Comparison of ENCODE assay signal across 8 cellular contexts in the genomic region with DNA sequence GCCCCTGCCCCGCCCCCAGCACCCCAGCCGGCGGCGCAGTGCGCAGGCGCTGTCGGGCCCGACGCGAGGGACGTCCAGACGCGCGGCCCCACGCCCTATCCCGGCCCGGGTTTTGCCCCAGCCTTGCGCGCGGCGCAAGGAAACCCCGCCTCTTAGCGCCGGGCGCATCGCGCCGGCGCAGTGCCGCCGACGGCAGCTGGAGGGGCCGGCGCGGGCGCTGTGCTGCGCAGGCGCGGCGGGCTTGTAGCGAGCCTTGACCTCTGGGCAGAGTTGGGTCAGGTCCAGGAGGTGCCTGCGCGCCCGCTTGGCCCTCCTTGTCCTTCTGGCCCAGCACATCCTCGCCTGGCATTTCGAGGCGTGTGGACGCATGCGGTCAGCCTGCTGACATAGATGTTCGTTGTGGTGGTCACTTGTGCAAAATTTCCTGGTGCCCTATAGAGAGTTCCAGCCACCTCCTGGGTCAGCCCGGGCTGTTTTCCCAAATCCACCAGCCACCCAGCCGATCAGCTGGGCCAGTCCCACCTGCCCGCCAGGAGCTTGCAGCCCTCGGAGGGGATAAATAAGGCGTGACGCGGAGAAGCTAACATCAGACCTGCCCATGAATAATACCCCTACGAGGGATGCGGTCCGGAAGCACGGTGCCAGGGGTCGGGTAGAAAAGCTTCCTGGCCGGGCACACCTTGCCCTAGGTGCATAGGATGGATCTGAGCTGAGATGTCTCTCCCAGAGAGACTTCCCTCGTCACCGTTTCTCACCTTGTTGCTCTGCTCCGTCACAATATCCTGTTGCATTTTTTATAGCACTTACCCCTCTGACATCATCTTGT. TPM values are rescaled to one million over a fixed set of nuclear protein-coding genes. Genes with fewer than 3 reads are reported as not detected.
A peak's percentile ranks its signal among the peaks of the same experiment; 100 is the strongest.
DNase-seq lines count a peak whose midpoint lies in the region; ATAC-seq, FAIRE-seq and TF ChIP-seq lines count a peak whose summit lies in the region.

No MANE protein-coding gene starts in this region.

- ATAC-seq in HG02852 (IDR thresholded peaks at IDR 0.05; ENCODE audit: unreplicated experiment), result peak; percentile 89

- peak overlapping the region; percentile 89 to 90 for H3K4me3 ChIP-seq in right atrium auricular region

- peaks cover 3% of the 10 kb centered on the region for H3K36me3 ChIP-seq in right atrium auricular region

- DNase-seq in NCI-H146 treated with DMSO at 0.1 percent for 48 hours (lab: John Stamatoyannopoulos, UW; ENCODE audit: unreplicated experiment) (peak; percentile 89), T-helper 1 cell (peak; percentile 88 to 95 (median 91)), amygdala (lab: John Stamatoyannopoulos, UW) (peak; percentile 41 to 95 (median 81)), right atrium auricular region (ENCODE audit: low spot score) (peak; percentile 89), pulmonary artery endothelial cell (ENCODE audit: low read depth, low spot score) (peak; percentile 57), urothelium cell line (ENCODE audit: low spot score) (peak; percentile 100)

- no peak for TF ChIP-seq CTCF in right atrium auricular region (IDR thresholded peaks at IDR 0.05)

- H3K4me1 ChIP-seq in right atrium auricular region, result peaks cover 0 to 28% of the 10 kb centered on the region in 2 donors

- H3K27ac ChIP-seq in right atrium auricular region, result peak overlapping the region; percentile 89 to 93

- H3K9me3 ChIP-seq in right atrium auricular region, result no peaks in the 10 kb centered on the region

- TF ChIP-seq POLR2A in GM15510 (IDR thresholded peaks at IDR 0.05; ENCODE audit: borderline replicate concordance, extremely low read depth, insufficient read length), result peak; percentile 91

- peak; percentile 69 for FAIRE-seq in urothelium cell line (lab: Jason Lieb, UNC)

- no peaks in the 10 kb centered on the region for H3K27me3 ChIP-seq in right atrium auricular region

RNA-seq across cellular contexts. Expression of a gene that starts 0.4 kb away (rescaled TPM):
- total RNA-seq in right atrium auricular region (10 to 100 TPM; 34.6 to 35.2 TPM), pulmonary artery endothelial cell (93.3 and 104 TPM in 2 replicates)

RNA-seq across cellular contexts. Expression of a gene that starts 10.9 kb away (rescaled TPM):
- total RNA-seq in right atrium auricular region, result 10 to 100 TPM; 41.3 to 42.0 TPM
- total RNA-seq in pulmonary artery endothelial cell, result 34.8 and 35.8 TPM in 2 replicates

RNA-seq across cellular contexts. Expression of a gene that starts 23.8 kb away (rescaled TPM):
- total RNA-seq in right atrium auricular region (under 1 TPM; 0.19 to 0.35 TPM), pulmonary artery endothelial cell (not detected in 2 replicates)

RNA-seq across cellular contexts. Expression of a gene that starts 36.0 kb away (rescaled TPM):
- total RNA-seq in right atrium auricular region, result 100 to 1,000 TPM; 117 to 152 TPM
- 223 and 244 TPM in 2 replicates for total RNA-seq in pulmonary artery endothelial cell

Comparison
In these comparisons a context has a peak if more than half of its experiments do, and no peak if none do; other contexts are left out.
1. Peak in every context shown above with its lines: DNase-seq, ATAC-seq, H3K4me3 ChIP-seq and H3K27ac ChIP-seq.